In the genomic region with DNA sequence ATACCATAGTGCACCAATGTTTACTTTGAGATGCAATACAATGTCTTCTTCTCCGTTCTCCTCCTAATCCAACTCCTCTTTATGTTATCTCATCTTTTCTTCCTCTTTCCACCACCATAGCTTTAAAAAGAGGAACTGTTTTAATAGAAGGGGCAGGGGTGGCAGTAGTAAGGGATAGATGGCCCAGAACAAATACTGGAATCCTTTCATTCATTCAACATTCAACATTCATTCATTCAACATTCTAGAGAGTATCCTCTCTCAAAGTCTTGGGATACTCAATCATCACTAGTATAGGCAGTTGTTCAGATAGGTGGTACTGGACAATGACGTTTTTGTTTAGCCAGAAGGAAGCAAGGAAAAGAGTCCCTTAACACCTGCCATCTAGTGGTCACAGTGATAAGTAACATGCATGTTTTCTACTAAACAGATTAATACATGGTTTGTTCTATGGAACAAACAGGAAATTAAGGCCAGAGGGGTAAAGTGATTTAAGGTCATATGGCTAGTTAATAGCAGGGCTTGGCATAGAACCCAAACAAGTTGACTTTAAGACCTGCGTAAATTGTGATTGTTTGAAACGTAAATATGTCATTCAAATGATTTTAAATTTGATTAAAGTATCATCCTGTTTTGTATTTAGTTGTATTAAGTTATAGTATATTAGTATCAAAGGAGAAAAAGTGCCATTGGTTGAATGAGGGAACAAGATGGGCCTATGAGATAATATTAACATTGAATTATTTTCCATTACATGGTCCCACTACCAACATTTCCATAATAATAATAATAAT, we compare ENCODE assay signal across 8 cellular contexts. TPM values are rescaled to one million over a fixed set of nuclear protein-coding genes. Genes with fewer than 3 reads are reported as not detected.
DNase-seq lines count a peak whose midpoint lies in the region; ATAC-seq, FAIRE-seq and TF ChIP-seq lines count a peak whose summit lies in the region.

No MANE protein-coding gene starts in this region.

- H2AK5ac ChIP-seq in H1 (ENCODE audit: low read depth, low read length): no peak overlapping the region

- H3K27ac Mint-ChIP-seq in neural progenitor cell: no peak overlapping the region
- H3K27ac Mint-ChIP-seq in activated CD4-positive, alpha-beta T cell treated with anti-CD3 and anti-CD28 coated beads for 36 hours: no peak overlapping the region

- H3F3A ChIP-seq in neural progenitor cell (ENCODE audit: low read depth): peaks cover 9% of the 10 kb centered on the region

- H2BK20ac ChIP-seq in H1 (ENCODE audit: low read length): no peak overlapping the region

- H3K4me2 ChIP-seq in OCI-LY7 (ENCODE audit: low read length): peak overlapping the region; percentile 33
- no peak overlapping the region for H3K4me2 ChIP-seq in H1 (ENCODE audit: insufficient read depth in 1 of 2, low read depth in 2 of 2, low read length in 2 of 2)
- H3K4me2 ChIP-seq in neural progenitor cell: peak overlapping the region; percentile 37

- H2AFZ ChIP-seq in OCI-LY7 (ENCODE audit: low read length): peak overlapping the region; percentile 92
- H2AFZ ChIP-seq in H1 (ENCODE audit: low read length): no peak overlapping the region
- H2AFZ ChIP-seq in neural progenitor cell (replicated peaks): peak overlapping the region; percentile 36

- H3K23ac ChIP-seq in H1 (ENCODE audit: insufficient read length): no peak overlapping the region

- ATAC-seq in GM18870 (IDR thresholded peaks at IDR 0.05; ENCODE audit: unreplicated experiment): no peak
- ATAC-seq in HG02610 (IDR thresholded peaks at IDR 0.05; ENCODE audit: unreplicated experiment): no peak
- ATAC-seq in activated CD4-positive, alpha-beta T cell treated with anti-CD3 and anti-CD28 coated beads for 36 hours: no peak

- no peak overlapping the region for H2BK5ac ChIP-seq in H1 (ENCODE audit: low read depth, low read length)

- CTCF ChIA-PET in OCI-LY7 (lab: Charles Lee; ENCODE audit: unreplicated experiment): no interaction called here
- CTCF ChIA-PET in H1 (lab: Charles Lee; ENCODE audit: partially characterized antibody): interaction anchor here (0.6 to 2.9 kb wide), 9 partner anchors 10 to 402 kb away, joined by 3 to 26 read pairs (median 3); no protein-coding TSS in a partner anchor
- CTCF ChIA-PET in activated CD4-positive, alpha-beta T cell treated with anti-CD3 and anti-CD28 coated beads for 36 hours (lab: Charles Lee): interaction anchor here (0.5 to 1.3 kb wide), 3 partner anchors 9 to 30 kb away, joined by 3 to 8 read pairs (median 4); no protein-coding TSS in a partner anchor

- H3K27me3 ChIP-seq in H1 (replicated peaks in 1 of 4; ENCODE audit: control insufficient read depth in 3 of 4, extremely low read depth in 1 of 4, insufficient read depth in 3 of 4, low read length in 3 of 4): no peaks in the 10 kb centered on the region
- peaks cover 16% of the 10 kb centered on the region for H3K27me3 ChIP-seq in neural progenitor cell

- no peaks in the 10 kb centered on the region for H3K4me1 Mint-ChIP-seq in neural progenitor cell
- peaks cover 19% of the 10 kb centered on the region for H3K4me1 Mint-ChIP-seq in activated CD4-positive, alpha-beta T cell treated with anti-CD3 and anti-CD28 coated beads for 36 hours

- POLR2A ChIA-PET in OCI-LY7 (lab: Charles Lee) (interaction anchor here (0.6 kb wide), 1 partner anchor 19 kb away, joined by 3 read pairs; no protein-coding TSS in a partner anchor), H1 (lab: Charles Lee; ENCODE audit: partially characterized antibody) (no interaction called here)
- POLR2A ChIA-PET in activated CD4-positive, alpha-beta T cell treated with anti-CD3 and anti-CD28 coated beads for 36 hours (lab: Charles Lee): no interaction called here

- 40% methylated on average over 4 of the region's 4 CpGs; no CpG with 5 or more reads in 1 of the 2 experiments for WGBS in H1 (ENCODE audit: extremely low coverage in 1 of 2, insufficient coverage in 1 of 2, insufficient read length in 1 of 2, insufficient replicate concordance in 2 of 2, low coverage in 1 of 2, low lambda C conversion rate in 2 of 2, missing lambda C conversion rate in 1 of 2), 2 experiments

- H3K14ac ChIP-seq in H1 (ENCODE audit: insufficient read length): no peak overlapping the region

- no peaks in the 10 kb centered on the region for H3K36me3 Mint-ChIP-seq in neural progenitor cell
- peaks cover 8% of the 10 kb centered on the region for H3K36me3 Mint-ChIP-seq in activated CD4-positive, alpha-beta T cell treated with anti-CD3 and anti-CD28 coated beads for 36 hours (ENCODE audit: low read depth)

- DNase-seq in Daoy (ENCODE audit: low read depth) (peak; percentile 41), KG1 (lab: John Stamatoyannopoulos, UW) (peak; percentile 63), OCI-LY7 (ENCODE audit: low spot score) (peak; percentile 63), H1 (ENCODE audit: low read depth in 1 of 2, low spot score in 2 of 2) (no peak), neural progenitor cell (ENCODE audit: low spot score) (peak; percentile 71)
- DNase-seq in activated CD4-positive, alpha-beta T cell treated with anti-CD3 and anti-CD28 coated beads for 36 hours: no peak

- peaks cover 4% of the 10 kb centered on the region for H3K27me3 Mint-ChIP-seq in neural progenitor cell (ENCODE audit: insufficient read depth, low read depth)
- H3K27me3 Mint-ChIP-seq in activated CD4-positive, alpha-beta T cell treated with anti-CD3 and anti-CD28 coated beads for 36 hours: peaks cover 19% of the 10 kb centered on the region

- H3K79me2 ChIP-seq in OCI-LY7 (ENCODE audit: insufficient read depth, low read depth, low read length) (peaks cover 6% of the 10 kb centered on the region; the same call in 1 of the 2 replicates), H1 (ENCODE audit: control insufficient read depth in 1 of 2, insufficient read depth in 2 of 2, low read length in 2 of 2) (peaks cover 0 to 5% of the 10 kb centered on the region in 2 experiments; a peak in 1 of 4 replicates), neural progenitor cell (ENCODE audit: low read depth) (peaks cover 24% of the 10 kb centered on the region)

- no peaks in the 10 kb centered on the region for H3K79me1 ChIP-seq in H1 (ENCODE audit: low read depth, low read length)

- H4K20me1 ChIP-seq in OCI-LY7 (ENCODE audit: insufficient read depth, low read length): no peaks in the 10 kb centered on the region
- H4K20me1 ChIP-seq in H1 (replicated peaks in 1 of 2; ENCODE audit: control insufficient read depth in 1 of 2, insufficient read depth in 2 of 2, low read length in 2 of 2): no peaks in the 10 kb centered on the region
- no peaks in the 10 kb centered on the region for H4K20me1 ChIP-seq in neural progenitor cell (ENCODE audit: low read depth)

- H3K4ac ChIP-seq in H1 (replicated peaks; ENCODE audit: insufficient read length, low read depth, low read length): no peak overlapping the region

- no peak overlapping the region for H3K56ac ChIP-seq in H1 (replicated peaks; ENCODE audit: insufficient read length, low read depth, low read length)

- H3K4me3 ChIP-seq in OCI-LY7 (ENCODE audit: low read depth, low read length, poor library complexity, severe bottlenecking): no peak overlapping the region
- H3K4me3 ChIP-seq in H1 (ENCODE audit: extremely low read depth in 1 of 4, insufficient read depth in 2 of 4, low read depth in 3 of 4, low read length in 4 of 4): no peak overlapping the region
- no peak overlapping the region for H3K4me3 ChIP-seq in neural progenitor cell

- no peak overlapping the region for H4K8ac ChIP-seq in H1 (ENCODE audit: extremely low read depth, insufficient read depth, low read length)

- H3K9me3 ChIP-seq in OCI-LY7 (ENCODE audit: low read length) (no peaks in the 10 kb centered on the region), H1 (ENCODE audit: insufficient read depth in 2 of 2, low read depth in 1 of 2, low read length in 1 of 2) (no peaks in the 10 kb centered on the region), neural progenitor cell (ENCODE audit: low read depth) (no peaks in the 10 kb centered on the region)

- no TSS peak for BruUV-seq in OCI-LY7 (replicated peaks; lab: Mats Ljungman, UMichigan)

- H3K23me2 ChIP-seq in H1 (ENCODE audit: low read depth, low read length): peaks cover 5% of the 10 kb centered on the region; the same call in 1 of the 2 replicates

- FAIRE-seq in H1 (lab: Jason Lieb, UNC): no peak

- intact Hi-C loops in OCI-LY7 (cut with micrococcal nuclease; ENCODE audit: unreplicated experiment): no loop called here
- intact Hi-C loops in activated CD4-positive, alpha-beta T cell treated with anti-CD3 and anti-CD28 coated beads for 36 hours (cut with DNase I, micrococcal nuclease): loop anchor here in 1 of 2 experiments (5.0 kb wide), 2 partner anchors 657 to 918 kb away; partner anchors contain the start of genes CLCN2, POLR2H and TRA2B

- no peak overlapping the region for H4K91ac ChIP-seq in H1 (replicated peaks; ENCODE audit: insufficient read length, low read length)

- no peak overlapping the region for H3K4me3 Mint-ChIP-seq in neural progenitor cell
- no peak overlapping the region for H3K4me3 Mint-ChIP-seq in activated CD4-positive, alpha-beta T cell treated with anti-CD3 and anti-CD28 coated beads for 36 hours

- TF ChIP-seq RAD21 in H1 (IDR thresholded peaks at IDR 0.05 in 1 of 2, conservative IDR thresholded peaks at IDR 0.05 in 1 of 2; ENCODE audit: low read depth in 2 of 2, low read length in 2 of 2): peak; percentile 27 to 40; a peak in 3 of 4 replicates

- H3K36me3 ChIP-seq in OCI-LY7 (ENCODE audit: insufficient read depth, low read length) (no peaks in the 10 kb centered on the region), H1 (ENCODE audit: control insufficient read depth in 2 of 4, insufficient read depth in 4 of 4, low read length in 3 of 4) (no peaks in the 10 kb centered on the region), neural progenitor cell (no peaks in the 10 kb centered on the region)

- no peak overlapping the region for H3K27ac ChIP-seq in OCI-LY7 (ENCODE audit: low read depth, low read length, poor library complexity, severe bottlenecking)
- no peak overlapping the region for H3K27ac ChIP-seq in H1 (ENCODE audit: low read depth, low read length)
- H3K27ac ChIP-seq in neural progenitor cell: no peak overlapping the region

- H2BK120ac ChIP-seq in H1 (replicated peaks; ENCODE audit: low read depth, low read length): no peak overlapping the region

- no peak overlapping the region for H4K5ac ChIP-seq in H1 (ENCODE audit: insufficient read length, low read depth, low read length)

- H3K9me3 Mint-ChIP-seq in neural progenitor cell: no peaks in the 10 kb centered on the region
- H3K9me3 Mint-ChIP-seq in activated CD4-positive, alpha-beta T cell treated with anti-CD3 and anti-CD28 coated beads for 36 hours (ENCODE audit: low read depth): peaks cover 2% of the 10 kb centered on the region

- H3K18ac ChIP-seq in H1 (ENCODE audit: extremely low read depth, low read length): no peak overlapping the region

- TF ChIP-seq CTCF in OCI-LY7 (conservative IDR thresholded peaks at IDR 0.05; ENCODE audit: low read length): peak; percentile 91
- peak in 2 of 3 experiments; percentile 36 to 71; a peak in 2 of 4 replicates for TF ChIP-seq CTCF in H1 (IDR thresholded peaks at IDR 0.05; ENCODE audit: control extremely low read depth in 1 of 3, insufficient read depth in 1 of 3, low read depth in 1 of 3, low read length in 3 of 3)
- TF ChIP-seq CTCF in neural progenitor cell (IDR thresholded peaks at IDR 0.05): peak; percentile 81

- H3K9me2 ChIP-seq in OCI-LY7 (ENCODE audit: insufficient read depth, low read length): no peaks in the 10 kb centered on the region

- no peak overlapping the region for H2BK15ac ChIP-seq in H1 (ENCODE audit: low read length)

- H3K4me1 ChIP-seq in OCI-LY7 (ENCODE audit: insufficient read depth, low read length, poor library complexity, severe bottlenecking): peaks cover 9% of the 10 kb centered on the region
- H3K4me1 ChIP-seq in H1 (replicated peaks in 1 of 4; ENCODE audit: control insufficient read depth in 3 of 4, insufficient read depth in 4 of 4, low read length in 3 of 4): peaks cover 0 to 3% (median 0%) of the 10 kb centered on the region in 4 experiments; a peak in 2 of 7 replicates
- H3K4me1 ChIP-seq in neural progenitor cell: peaks cover 3% of the 10 kb centered on the region

- no peak overlapping the region for H2BK12ac ChIP-seq in H1 (ENCODE audit: low read depth, low read length)

- H3K9ac ChIP-seq in H1 (replicated peaks in 1 of 4; ENCODE audit: extremely low read depth in 1 of 4, low read depth in 3 of 4, low read length in 3 of 4) (no peak overlapping the region), neural progenitor cell (no peak overlapping the region)

- no peak for TF ChIP-seq EP300 in H1 (IDR thresholded peaks at IDR 0.05; ENCODE audit: borderline replicate concordance in 1 of 2, low read depth in 2 of 2, low read length in 2 of 2)

- no peak for TF ChIP-seq POLR2A in H1 (IDR thresholded peaks at IDR 0.05; ENCODE audit: control extremely low read depth in 1 of 2, low read depth in 2 of 2, low read length in 2 of 2)

RNA-seq across cellular contexts. Expression of gene EHHADH, which starts 26.9 kb away (rescaled TPM):
- 7.4 and 8.6 TPM in 2 replicates for total RNA-seq in Daoy (2014; rRNA removed; shearing (Covaris generic))
- total RNA-seq in OCI-LY7 (2014; rRNA removed; shearing (Covaris generic)): 0.15 TPM in 1 of 2 replicates, not detected in the other
- total RNA-seq in OCI-LY7 (2022) (1.1 and 1.3 TPM in 2 replicates), neural progenitor cell (ENCODE audit: low replicate concordance) (3.6 and 3.7 TPM in 2 replicates)
- total RNA-seq in H1 (2021; fragmentation: NEBNext Ultra II Directional; extraction: Animal tissue kit (Norgen Biotek cat#: 25700)): 2.9 and 3.5 TPM in 2 replicates
- polyA plus RNA-seq in H1 (2011; rRNA removed): 0.82 and 1.4 TPM in 2 replicates
- polyA plus RNA-seq in H1 (2011; cell fraction: cytosol; rRNA removed): 1.7 TPM
- 1.6 TPM for polyA plus RNA-seq in H1 (2011; cell fraction: nucleus; rRNA removed)
- polyA plus RNA-seq in H1 (2012, experiment 1 of 2): 1.2 to 2.4 TPM (median 2.2 TPM) in 4 replicates
- polyA plus RNA-seq in H1 (2012, experiment 2 of 2): 0.07 TPM
- 1.0 TPM for polyA plus RNA-seq in H1 (2013, experiment 1 of 2)
- 1.0 TPM for polyA plus RNA-seq in H1 (2013, experiment 2 of 2)
- 4.6 and 5.0 TPM in 2 replicates for polyA minus RNA-seq in H1 (2011; rRNA and poly(A)+ RNA removed)
- 4.4 TPM for polyA minus RNA-seq in H1 (2011; cell fraction: cytosol; rRNA and poly(A)+ RNA removed)
- 2.4 TPM for polyA minus RNA-seq in H1 (2011; cell fraction: nucleus; rRNA and poly(A)+ RNA removed)
- total RNA-seq in activated CD4-positive, alpha-beta T cell treated with anti-CD3 and anti-CD28 coated beads for 36 hours: 1 to 10 TPM; 2.7 to 3.3 TPM

Comparison
In these comparisons a context has a peak if more than half of its experiments do, and no peak if none do; other contexts are left out.
1. DNase-seq: peak in Daoy (single experiment), KG1 (single experiment), OCI-LY7 (single experiment) and neural progenitor cell (single experiment); none in H1 (0 of 2) and activated CD4-positive, alpha-beta T cell treated with anti-CD3 and anti-CD28 coated beads for 36 hours (single experiment).
2. H3K4me2 ChIP-seq: peak in OCI-LY7 (single experiment) and neural progenitor cell (single experiment); none in H1 (0 of 2).
3. Peak in every context shown above with its lines, with median percentiles within 50 percentile points of each other: CTCF ChIP-seq.